Comparison of ENCODE assay signal across 13 cellular contexts in the genomic region with DNA sequence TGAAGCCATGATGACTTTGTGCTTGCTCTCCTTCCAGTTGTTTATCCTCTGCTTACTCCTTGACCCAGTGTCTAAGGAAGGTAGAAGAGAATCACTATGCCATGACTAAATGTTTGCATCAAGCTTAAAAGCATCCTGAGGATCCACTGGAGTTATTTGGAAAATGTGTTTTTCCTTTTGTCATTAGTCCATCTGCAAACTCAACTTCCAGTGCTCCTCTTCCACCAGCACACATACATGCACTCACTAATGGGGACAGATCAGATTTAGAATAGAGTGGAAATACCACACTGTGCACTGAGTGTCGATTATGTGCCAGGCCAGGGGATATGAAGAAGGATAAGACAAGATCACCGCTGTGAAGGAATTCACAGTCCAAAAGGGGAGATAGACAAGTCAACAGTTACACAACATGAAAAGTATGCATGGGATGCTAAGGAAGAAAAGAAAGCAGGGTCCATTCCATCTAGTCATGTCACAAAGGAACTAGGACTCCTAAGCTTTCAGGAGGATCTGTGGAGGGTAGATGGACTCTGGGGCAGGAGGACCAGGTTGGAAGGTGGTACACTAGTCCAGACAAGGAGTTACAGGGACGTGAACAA. TPM values are rescaled to one million over a fixed set of nuclear protein-coding genes. Genes with fewer than 3 reads are reported as not detected.
DNase-seq lines count a peak whose midpoint lies in the region; ATAC-seq lines count a peak whose summit lies in the region.
"Had no signal": no experiment of that assay in that cellular context is flagged by ENCODE, and none has a peak within 500 bp of the region (broad histone marks: within the 10 kb centered on the region; RNA-seq: fewer than 3 reads in every experiment).

No MANE protein-coding gene starts in this region.

- peak overlapping the region; percentile 82 for H3K4me3 Mint-ChIP-seq in activated naive CD4-positive, alpha-beta T cell treated with anti-CD3 and anti-CD28 coated beads, Interleukin-2, amount 10 ng/mL, durations not matched to agents 7 days and 5 days
- peak overlapping the region; percentile 88 for H3K4me3 Mint-ChIP-seq in activated CD8-positive, alpha-beta T cell treated with anti-CD3 and anti-CD28 coated beads, Interleukin-2, amount 10 ng/mL, durations not matched to agents 7 days and 5 days
- H3K4me3 Mint-ChIP-seq in stimulated activated naive CD8-positive, alpha-beta T cell treated with anti-CD3 and anti-CD28 coated beads, Interleukin-15, amount 100 ng/mL, for 72 hours, result peak overlapping the region; percentile 86 to 89

- DNase-seq in activated naive CD4-positive, alpha-beta T cell treated with anti-CD3 and anti-CD28 coated beads, Interleukin-2, amount 10 ng/mL, durations not matched to agents 7 days and 5 days, result no peak
- DNase-seq in activated naive CD4-positive, alpha-beta T cell treated with anti-CD3 and anti-CD28 coated beads, Interleukin-2, amount 50 U/mL, for 16 hours, result no peak
- no peak for DNase-seq in activated CD8-positive, alpha-beta T cell treated with anti-CD3 and anti-CD28 coated beads, Interleukin-2, amount 10 ng/mL, durations not matched to agents 7 days and 5 days
- DNase-seq in iris pigment epithelial cell (ENCODE audit: low read depth) (peak; percentile 45), NCI-H1092 treated with DMSO at 0.1 percent for 48 hours (lab: John Stamatoyannopoulos, UW) (no peak), DMS 273 treated with DMSO at 0.1 percent for 48 hours (lab: John Stamatoyannopoulos, UW) (no peak)
- no peak for DNase-seq in stimulated activated naive CD8-positive, alpha-beta T cell treated with anti-CD3 and anti-CD28 coated beads, Interleukin-15, amount 100 ng/mL, for 72 hours
- DNase-seq: activated CD4-positive, CD25-positive, alpha-beta regulatory T cell treated with anti-CD3 and anti-CD28 coated beads, Interleukin-2, amount 50 U/mL, for 72 hours; anterior cingulate cortex; NCI-H345; right cardiac atrium; upper lobe of right lung had no signal

- ATAC-seq in activated CD8-positive, alpha-beta T cell treated with anti-CD3 and anti-CD28 coated beads, Interleukin-2, amount 10 ng/mL, durations not matched to agents 7 days and 5 days, result no peak
- ATAC-seq in stimulated activated naive CD8-positive, alpha-beta T cell treated with anti-CD3 and anti-CD28 coated beads, Interleukin-15, amount 100 ng/mL, for 72 hours, result no peak
- ATAC-seq in HG02970 (IDR thresholded peaks at IDR 0.05; ENCODE audit: low FRiP score, unreplicated experiment), result no peak
- ATAC-seq: right cardiac atrium, upper lobe of right lung had no signal

- CTCF ChIA-PET in activated naive CD4-positive, alpha-beta T cell treated with anti-CD3 and anti-CD28 coated beads, Interleukin-2, amount 10 ng/mL, durations not matched to agents 7 days and 5 days (lab: Charles Lee), result no interaction called here
- CTCF ChIA-PET in activated CD8-positive, alpha-beta T cell treated with anti-CD3 and anti-CD28 coated beads, Interleukin-2, amount 10 ng/mL, durations not matched to agents 7 days and 5 days (lab: Charles Lee), result no interaction called here

- H3K9me3 Mint-ChIP-seq in activated naive CD4-positive, alpha-beta T cell treated with anti-CD3 and anti-CD28 coated beads, Interleukin-2, amount 10 ng/mL, durations not matched to agents 7 days and 5 days, result no peaks in the 10 kb centered on the region
- no peaks in the 10 kb centered on the region for H3K9me3 Mint-ChIP-seq in activated CD8-positive, alpha-beta T cell treated with anti-CD3 and anti-CD28 coated beads, Interleukin-2, amount 10 ng/mL, durations not matched to agents 7 days and 5 days (ENCODE audit: insufficient read depth)
- H3K9me3 Mint-ChIP-seq in stimulated activated naive CD8-positive, alpha-beta T cell treated with anti-CD3 and anti-CD28 coated beads, Interleukin-15, amount 100 ng/mL, for 72 hours, result no peaks in the 10 kb centered on the region

- H3K27ac Mint-ChIP-seq in activated naive CD4-positive, alpha-beta T cell treated with anti-CD3 and anti-CD28 coated beads, Interleukin-2, amount 10 ng/mL, durations not matched to agents 7 days and 5 days, result no peak overlapping the region
- H3K27ac Mint-ChIP-seq in activated CD8-positive, alpha-beta T cell treated with anti-CD3 and anti-CD28 coated beads, Interleukin-2, amount 10 ng/mL, durations not matched to agents 7 days and 5 days, result no peak overlapping the region
- H3K27ac Mint-ChIP-seq in stimulated activated naive CD8-positive, alpha-beta T cell treated with anti-CD3 and anti-CD28 coated beads, Interleukin-15, amount 100 ng/mL, for 72 hours, result peak overlapping the region in 1 of 2 donors; percentile 11

- H3K4me1 Mint-ChIP-seq in activated naive CD4-positive, alpha-beta T cell treated with anti-CD3 and anti-CD28 coated beads, Interleukin-2, amount 10 ng/mL, durations not matched to agents 7 days and 5 days, result peaks cover 50% of the 10 kb centered on the region
- peaks cover 42% of the 10 kb centered on the region for H3K4me1 Mint-ChIP-seq in activated CD8-positive, alpha-beta T cell treated with anti-CD3 and anti-CD28 coated beads, Interleukin-2, amount 10 ng/mL, durations not matched to agents 7 days and 5 days (ENCODE audit: low read depth)
- H3K4me1 Mint-ChIP-seq in stimulated activated naive CD8-positive, alpha-beta T cell treated with anti-CD3 and anti-CD28 coated beads, Interleukin-15, amount 100 ng/mL, for 72 hours, result peaks cover 56% of the 10 kb centered on the region

- H3K27me3 Mint-ChIP-seq in activated naive CD4-positive, alpha-beta T cell treated with anti-CD3 and anti-CD28 coated beads, Interleukin-2, amount 10 ng/mL, durations not matched to agents 7 days and 5 days, result no peaks in the 10 kb centered on the region
- H3K27me3 Mint-ChIP-seq in activated CD8-positive, alpha-beta T cell treated with anti-CD3 and anti-CD28 coated beads, Interleukin-2, amount 10 ng/mL, durations not matched to agents 7 days and 5 days (ENCODE audit: low read depth), result no peaks in the 10 kb centered on the region
- no peaks in the 10 kb centered on the region for H3K27me3 Mint-ChIP-seq in stimulated activated naive CD8-positive, alpha-beta T cell treated with anti-CD3 and anti-CD28 coated beads, Interleukin-15, amount 100 ng/mL, for 72 hours

- POLR2A ChIA-PET in activated CD8-positive, alpha-beta T cell treated with anti-CD3 and anti-CD28 coated beads, Interleukin-2, amount 10 ng/mL, durations not matched to agents 7 days and 5 days (lab: Charles Lee), result no interaction called here

- H3K36me3 Mint-ChIP-seq in activated naive CD4-positive, alpha-beta T cell treated with anti-CD3 and anti-CD28 coated beads, Interleukin-2, amount 10 ng/mL, durations not matched to agents 7 days and 5 days, result peaks cover 43% of the 10 kb centered on the region
- peaks cover 35% of the 10 kb centered on the region for H3K36me3 Mint-ChIP-seq in activated CD8-positive, alpha-beta T cell treated with anti-CD3 and anti-CD28 coated beads, Interleukin-2, amount 10 ng/mL, durations not matched to agents 7 days and 5 days (ENCODE audit: low read depth)

RNA-seq across cellular contexts. Expression of gene OCIAD2, which starts 1.9 kb away (rescaled TPM):
- total RNA-seq in activated CD8-positive, alpha-beta T cell treated with anti-CD3 and anti-CD28 coated beads, Interleukin-2, amount 10 ng/mL, durations not matched to agents 7 days and 5 days, result 10 to 100 TPM; 77.3 to 92.7 TPM
